In genomic region chr3:27081566-27081965, GRCh38 we compare ENCODE assay signal across 28 cellular contexts.
"Had no signal": no experiment of that assay in that cellular context is flagged by ENCODE, and none has a peak within 500 bp of the region (broad histone marks: within the 10 kb centered on the region; RNA-seq: fewer than 3 reads in every experiment).

No MANE protein-coding gene starts in this region.

- H3K4me1 Mint-ChIP-seq: immature natural killer cell; memory B cell; naive thymus-derived CD8-positive, alpha-beta T cell had no signal

- H3K9me3 Mint-ChIP-seq: memory B cell; naive thymus-derived CD8-positive, alpha-beta T cell; nephron progenitor cell; neural progenitor cell; stimulated activated naive CD8-positive, alpha-beta T cell treated with anti-CD3 and anti-CD28 coated beads, Interleukin-15, Interleukin-2, amounts not matched to agents 100 ng/mL and 50 ng/mL, for 24 hours had no signal

- H3K27ac Mint-ChIP-seq: immature natural killer cell; memory B cell; naive thymus-derived CD8-positive, alpha-beta T cell; neural progenitor cell; stimulated activated naive CD8-positive, alpha-beta T cell treated with anti-CD3 and anti-CD28 coated beads, Interleukin-15, Interleukin-2, amounts not matched to agents 100 ng/mL and 50 ng/mL, for 24 hours; type B pancreatic cell had no signal

- H3K4me1 ChIP-seq: left lung, parathyroid adenoma, psoas muscle, right lobe of liver, suprapubic skin, uterus had no signal

- H3K27ac ChIP-seq: heart left ventricle, left lung, neural progenitor cell, neutrophil, parathyroid adenoma, psoas muscle, right lobe of liver, suprapubic skin, thoracic aorta, tibial nerve, uterus had no signal

- H3K9ac ChIP-seq: neural progenitor cell, parathyroid adenoma had no signal

- H3K36me3 Mint-ChIP-seq: immature natural killer cell; memory B cell; naive thymus-derived CD8-positive, alpha-beta T cell; neural progenitor cell; type B pancreatic cell had no signal

- H3K4me2 ChIP-seq: neural progenitor cell, smooth muscle cell had no signal

- H2AFZ ChIP-seq: neural progenitor cell, parathyroid adenoma had no signal

- H3K9me3 ChIP-seq: heart left ventricle, left lung, neutrophil, psoas muscle, right lobe of liver, suprapubic skin, thoracic aorta, tibial nerve, uterus had no signal

- H3K27me3 Mint-ChIP-seq: stimulated activated naive CD8-positive, alpha-beta T cell treated with anti-CD3 and anti-CD28 coated beads, Interleukin-15, Interleukin-2, amounts not matched to agents 100 ng/mL and 50 ng/mL, for 24 hours had no signal

- ATAC-seq: left colon; left lung; naive thymus-derived CD8-positive, alpha-beta T cell; psoas muscle; right lobe of liver had no signal

- H3K27me3 ChIP-seq: heart left ventricle, left lung, neural progenitor cell, neutrophil, right lobe of liver, suprapubic skin, tibial nerve, uterus had no signal

- H3K36me3 ChIP-seq: heart left ventricle, left lung, neural progenitor cell, neutrophil, right lobe of liver, suprapubic skin, thoracic aorta, tibial nerve, uterus had no signal

- DNase-seq: hypothalamus; immature natural killer cell; kidney; left colon; left lung; naive thymus-derived CD8-positive, alpha-beta T cell; nephron progenitor cell; occipital lobe; psoas muscle; right lobe of liver; stimulated activated CD4-positive, alpha-beta T cell treated with anti-CD3 and anti-CD28 coated beads, Interleukin-1b, Interleukin-23, amount 100 ng/mL, for 48 hours; stimulated activated CD4-positive, alpha-beta T cell treated with anti-CD3 and anti-CD28 coated beads, Interleukin-2, amount 100 ng/mL, for 48 hours; stimulated activated CD4-positive, alpha-beta T cell treated with anti-CD3 and anti-CD28 coated beads, Interleukin-4, amount 100 ng/mL, for 4 hours; stimulated activated CD8-positive, alpha-beta memory T cell treated with anti-CD3 and anti-CD28 coated beads, Interleukin-4, amount 100 ng/mL, for 48 hours; stimulated activated naive CD4-positive, alpha-beta T cell; uterus had no signal

- H3K4me3 Mint-ChIP-seq: immature natural killer cell; memory B cell; naive thymus-derived CD8-positive, alpha-beta T cell; nephron progenitor cell; neural progenitor cell; stimulated activated naive CD8-positive, alpha-beta T cell treated with anti-CD3 and anti-CD28 coated beads, Interleukin-15, Interleukin-2, amounts not matched to agents 100 ng/mL and 50 ng/mL, for 24 hours; type B pancreatic cell had no signal

- H3K4me3 ChIP-seq: heart left ventricle, left lung, lung, neural progenitor cell, psoas muscle, right lobe of liver, smooth muscle cell, suprapubic skin, thoracic aorta, tibial nerve, uterus had no signal
